ENCODE assay signal across 11 cellular contexts in genomic region chr10:31384589-31384949, GRCh38.
DNase-seq lines count a peak whose midpoint lies in the region; ATAC-seq, FAIRE-seq and TF ChIP-seq lines count a peak whose summit lies in the region.
"Had no signal": no experiment of that assay in that cellular context is flagged by ENCODE, and none has a peak within 500 bp of the region (broad histone marks: within the 10 kb centered on the region; RNA-seq: fewer than 3 reads in every experiment).

No MANE protein-coding gene starts in this region.

- DNase-seq in H54 (ENCODE audit: insufficient read length, low spot score) (no peak), iris pigment epithelial cell (ENCODE audit: low read depth) (peak; percentile 28), GM10248 (ENCODE audit: extremely low spot score) (no peak), RCC 7860 (ENCODE audit: low spot score) (no peak), mucosa of descending colon (no peak)
- DNase-seq: T1000 had no signal

- intact Hi-C loops in mucosa of descending colon (cut with DNase I, micrococcal nuclease), result no loop called here

- peak; percentile 60 for FAIRE-seq in H54 (lab: Jason Lieb, UNC)
- no peak for FAIRE-seq in RCC 7860 (lab: Jason Lieb, UNC)

- no peak for TF ChIP-seq POLR2A in H54 (IDR thresholded peaks at IDR 0.05; ENCODE audit: low read depth, low read length)

- ATAC-seq in GM19025 (IDR thresholded peaks at IDR 0.05; ENCODE audit: low read depth, unreplicated experiment), result peak; percentile 12
- ATAC-seq in HG03460 (IDR thresholded peaks at IDR 0.05; ENCODE audit: unreplicated experiment), result peak; percentile 13
- no peak for ATAC-seq in HG03108 (IDR thresholded peaks at IDR 0.05; ENCODE audit: unreplicated experiment)
- ATAC-seq in mucosa of descending colon, result no peak
- ATAC-seq: natural killer cell treated with Interleukin-12 subunit alpha and Interleukin-12 subunit beta and Interleukin-15 and Interleukin-18, amount 100 ng/mL, for 72 hours had no signal

- no peak overlapping the region for H3K4me3 ChIP-seq in mucosa of descending colon
- H3K4me3 ChIP-seq: esophagus muscularis mucosa had no signal

- no peak for TF ChIP-seq CTCF in GM10248 (IDR thresholded peaks at IDR 0.05; ENCODE audit: control extremely low read depth, extremely low read depth, low read depth, missing control alignments)
- no peak for TF ChIP-seq CTCF in mucosa of descending colon (IDR thresholded peaks at IDR 0.05)

- POLR2A ChIA-PET in GM10248 (lab: Yijun Ruan, JAX), result interaction anchor here (1.0 to 1.4 kb wide), 2 partner anchors 8 to 66 kb away, joined by 3 to 7 read pairs; partner anchors contain the start of gene ZEB1

- no peaks in the 10 kb centered on the region for H3K36me3 ChIP-seq in mucosa of descending colon (ENCODE audit: low read depth)

- H3K4me1 ChIP-seq in mucosa of descending colon (ENCODE audit: low read depth), result no peaks in the 10 kb centered on the region

- CTCF ChIA-PET in GM10248 (lab: Yijun Ruan, JAX), result interaction anchor here (1.0 to 1.7 kb wide), 6 partner anchors 9 to 353 kb away, joined by 3 to 5 read pairs (median 3); partner anchors contain the start of gene ZNF438

- H3K9me3 ChIP-seq in mucosa of descending colon, result no peaks in the 10 kb centered on the region
- H3K9me3 ChIP-seq: esophagus muscularis mucosa had no signal

Comparison
In these comparisons a context has a peak if more than half of its experiments do, and no peak if none do; other contexts are left out.
1. ATAC-seq: peak in GM19025 (single experiment) and HG03460 (single experiment); none in HG03108 (single experiment) and mucosa of descending colon (single experiment).